Comparison of ENCODE assay signal across 1 cellular context in the genomic region with DNA sequence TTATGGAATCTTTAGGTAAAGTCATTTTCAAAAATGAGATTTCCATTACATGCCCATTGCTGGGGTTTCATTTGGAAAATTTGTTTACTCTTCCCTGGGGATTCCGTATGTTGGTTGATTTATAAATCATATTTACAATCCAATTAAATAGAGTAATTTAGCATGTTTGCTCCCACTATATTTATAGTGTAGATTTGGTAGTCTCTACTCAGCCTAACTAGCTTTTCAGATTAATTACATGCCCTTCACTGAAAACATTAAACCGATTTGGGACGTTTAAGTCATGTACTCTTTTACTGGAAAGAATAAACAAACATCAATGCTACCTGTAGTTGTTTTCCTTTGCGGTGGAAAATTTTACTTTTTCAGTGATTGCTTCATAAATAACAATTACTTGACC.
A peak's percentile ranks its signal among the peaks of the same experiment; 100 is the strongest.
TF ChIP-seq lines count a peak whose summit lies in the region.

No MANE protein-coding gene starts in this region.

TF ChIP-seq in HEK293, 187 proteins besides CTCF, POLR2A, EP300 and RAD21 (continued from another document and continues in another):
- TF ChIP-seq, protein P1, sequence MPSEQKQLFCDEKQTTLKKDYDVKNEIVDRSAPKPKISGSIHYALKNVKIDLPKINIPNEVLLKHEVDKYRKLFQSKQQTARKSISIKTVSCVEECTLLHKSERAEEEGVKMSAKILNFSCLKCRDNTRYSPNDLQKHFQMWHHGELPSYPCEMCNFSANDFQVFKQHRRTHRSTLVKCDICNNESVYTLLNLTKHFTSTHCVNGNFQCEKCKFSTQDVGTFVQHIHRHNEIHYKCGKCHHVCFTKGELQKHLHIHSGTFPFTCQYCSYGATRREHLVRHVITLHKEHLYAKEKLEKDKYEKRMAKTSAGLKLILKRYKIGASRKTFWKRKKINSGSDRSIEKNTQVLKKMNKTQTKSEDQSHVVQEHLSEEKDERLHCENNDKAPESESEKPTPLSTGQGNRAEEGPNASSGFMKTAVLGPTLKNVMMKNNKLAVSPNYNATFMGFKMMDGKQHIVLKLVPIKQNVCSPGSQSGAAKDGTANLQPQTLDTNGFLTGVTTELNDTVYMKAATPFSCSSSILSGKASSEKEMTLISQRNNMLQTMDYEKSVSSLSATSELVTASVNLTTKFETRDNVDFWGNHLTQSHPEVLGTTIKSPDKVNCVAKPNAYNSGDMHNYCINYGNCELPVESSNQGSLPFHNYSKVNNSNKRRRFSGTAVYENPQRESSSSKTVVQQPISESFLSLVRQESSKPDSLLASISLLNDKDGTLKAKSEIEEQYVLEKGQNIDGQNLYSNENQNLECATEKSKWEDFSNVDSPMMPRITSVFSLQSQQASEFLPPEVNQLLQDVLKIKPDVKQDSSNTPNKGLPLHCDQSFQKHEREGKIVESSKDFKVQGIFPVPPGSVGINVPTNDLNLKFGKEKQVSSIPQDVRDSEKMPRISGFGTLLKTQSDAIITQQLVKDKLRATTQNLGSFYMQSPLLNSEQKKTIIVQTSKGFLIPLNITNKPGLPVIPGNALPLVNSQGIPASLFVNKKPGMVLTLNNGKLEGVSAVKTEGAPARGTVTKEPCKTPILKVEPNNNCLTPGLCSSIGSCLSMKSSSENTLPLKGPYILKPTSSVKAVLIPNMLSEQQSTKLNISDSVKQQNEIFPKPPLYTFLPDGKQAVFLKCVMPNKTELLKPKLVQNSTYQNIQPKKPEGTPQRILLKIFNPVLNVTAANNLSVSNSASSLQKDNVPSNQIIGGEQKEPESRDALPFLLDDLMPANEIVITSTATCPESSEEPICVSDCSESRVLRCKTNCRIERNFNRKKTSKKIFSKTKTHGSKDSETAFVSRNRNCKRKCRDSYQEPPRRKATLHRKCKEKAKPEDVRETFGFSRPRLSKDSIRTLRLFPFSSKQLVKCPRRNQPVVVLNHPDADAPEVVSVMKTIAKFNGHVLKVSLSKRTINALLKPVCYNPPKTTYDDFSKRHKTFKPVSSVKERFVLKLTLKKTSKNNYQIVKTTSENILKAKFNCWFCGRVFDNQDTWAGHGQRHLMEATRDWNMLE (tag by site-specific recombination; conservative IDR thresholded peaks at IDR 0.05; ENCODE audit: low read depth): no peak
- TF ChIP-seq ZNF530 (tag by site-specific recombination; IDR thresholded peaks at IDR 0.05; ENCODE audit: low read depth) (no peak), ZIC2 (tag by site-specific recombination; IDR thresholded peaks at IDR 0.05) (no peak), ZSCAN4 (tag by site-specific recombination; IDR thresholded peaks at IDR 0.05) (no peak), ZNF837 (tag by site-specific recombination; IDR thresholded peaks at IDR 0.05) (no peak), GLIS2 (tag by site-specific recombination; IDR thresholded peaks at IDR 0.05) (no peak), IKZF3 (tag by site-specific recombination; IDR thresholded peaks at IDR 0.05) (peak; percentile 60), ZNF26 (tag by site-specific recombination; IDR thresholded peaks at IDR 0.05) (no peak), ZNF624 (tag by site-specific recombination; IDR thresholded peaks at IDR 0.05) (no peak), ZNF155 (tag by site-specific recombination; IDR thresholded peaks at IDR 0.05) (no peak), ZBTB17 (tag by site-specific recombination; IDR thresholded peaks at IDR 0.05) (peak; percentile 84), KLF9 (tag by site-specific recombination; IDR thresholded peaks at IDR 0.05; ENCODE audit: low read depth) (no peak), ZBTB20 (tag by site-specific recombination; IDR thresholded peaks at IDR 0.05) (no peak), PRDM1 (tag by site-specific recombination; IDR thresholded peaks at IDR 0.05) (no peak), ZNF324 (tag by site-specific recombination; IDR thresholded peaks at IDR 0.05) (no peak), KLF8 (tag by site-specific recombination; IDR thresholded peaks at IDR 0.05) (0 out of 2 replicates have a peak, but pooled peaks have one; percentile 24), SCRT1 (tag by site-specific recombination; IDR thresholded peaks at IDR 0.05; ENCODE audit: borderline replicate concordance) (peak; percentile 43; the same call in 1 of the 2 replicates), MZF1 (tag by site-specific recombination; IDR thresholded peaks at IDR 0.05; ENCODE audit: borderline replicate concordance) (no peak), ZNF350 (tag by site-specific recombination; IDR thresholded peaks at IDR 0.05) (0 out of 2 replicates have a peak, but pooled peaks have one; percentile 28), ZEB2 (tag by site-specific recombination; IDR thresholded peaks at IDR 0.05) (0 out of 2 replicates have a peak, but pooled peaks have one; percentile 23), ZNF521 (tag by site-specific recombination; IDR thresholded peaks at IDR 0.05) (no peak), ZNF169 (tag by site-specific recombination; IDR thresholded peaks at IDR 0.05) (no peak), ZNF433 (tag by site-specific recombination; IDR thresholded peaks at IDR 0.05; ENCODE audit: low read depth) (no peak), ZNF280C (tag by site-specific recombination; IDR thresholded peaks at IDR 0.05) (no peak), ZNF202 (tag by site-specific recombination; IDR thresholded peaks at IDR 0.05; ENCODE audit: borderline replicate concordance) (no peak)
- TF ChIP-seq, protein P2, sequence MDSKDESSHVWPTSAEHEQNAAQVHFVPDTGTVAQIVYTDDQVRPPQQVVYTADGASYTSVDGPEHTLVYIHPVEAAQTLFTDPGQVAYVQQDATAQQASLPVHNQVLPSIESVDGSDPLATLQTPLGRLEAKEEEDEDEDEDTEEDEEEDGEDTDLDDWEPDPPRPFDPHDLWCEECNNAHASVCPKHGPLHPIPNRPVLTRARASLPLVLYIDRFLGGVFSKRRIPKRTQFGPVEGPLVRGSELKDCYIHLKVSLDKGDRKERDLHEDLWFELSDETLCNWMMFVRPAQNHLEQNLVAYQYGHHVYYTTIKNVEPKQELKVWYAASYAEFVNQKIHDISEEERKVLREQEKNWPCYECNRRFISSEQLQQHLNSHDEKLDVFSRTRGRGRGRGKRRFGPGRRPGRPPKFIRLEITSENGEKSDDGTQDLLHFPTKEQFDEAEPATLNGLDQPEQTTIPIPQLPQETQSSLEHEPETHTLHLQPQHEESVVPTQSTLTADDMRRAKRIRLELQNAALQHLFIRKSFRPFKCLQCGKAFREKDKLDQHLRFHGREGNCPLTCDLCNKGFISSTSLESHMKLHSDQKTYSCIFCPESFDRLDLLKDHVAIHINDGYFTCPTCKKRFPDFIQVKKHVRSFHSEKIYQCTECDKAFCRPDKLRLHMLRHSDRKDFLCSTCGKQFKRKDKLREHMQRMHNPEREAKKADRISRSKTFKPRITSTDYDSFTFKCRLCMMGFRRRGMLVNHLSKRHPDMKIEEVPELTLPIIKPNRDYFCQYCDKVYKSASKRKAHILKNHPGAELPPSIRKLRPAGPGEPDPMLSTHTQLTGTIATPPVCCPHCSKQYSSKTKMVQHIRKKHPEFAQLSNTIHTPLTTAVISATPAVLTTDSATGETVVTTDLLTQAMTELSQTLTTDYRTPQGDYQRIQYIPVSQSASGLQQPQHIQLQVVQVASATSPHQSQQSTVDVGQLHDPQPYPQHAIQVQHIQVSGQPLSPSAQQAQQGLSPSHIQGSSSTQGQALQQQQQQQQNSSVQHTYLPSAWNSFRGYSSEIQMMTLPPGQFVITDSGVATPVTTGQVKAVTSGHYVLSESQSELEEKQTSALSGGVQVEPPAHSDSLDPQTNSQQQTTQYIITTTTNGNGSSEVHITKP (tag by site-specific recombination; IDR thresholded peaks at IDR 0.05): no peak
- TF ChIP-seq, protein P3, sequence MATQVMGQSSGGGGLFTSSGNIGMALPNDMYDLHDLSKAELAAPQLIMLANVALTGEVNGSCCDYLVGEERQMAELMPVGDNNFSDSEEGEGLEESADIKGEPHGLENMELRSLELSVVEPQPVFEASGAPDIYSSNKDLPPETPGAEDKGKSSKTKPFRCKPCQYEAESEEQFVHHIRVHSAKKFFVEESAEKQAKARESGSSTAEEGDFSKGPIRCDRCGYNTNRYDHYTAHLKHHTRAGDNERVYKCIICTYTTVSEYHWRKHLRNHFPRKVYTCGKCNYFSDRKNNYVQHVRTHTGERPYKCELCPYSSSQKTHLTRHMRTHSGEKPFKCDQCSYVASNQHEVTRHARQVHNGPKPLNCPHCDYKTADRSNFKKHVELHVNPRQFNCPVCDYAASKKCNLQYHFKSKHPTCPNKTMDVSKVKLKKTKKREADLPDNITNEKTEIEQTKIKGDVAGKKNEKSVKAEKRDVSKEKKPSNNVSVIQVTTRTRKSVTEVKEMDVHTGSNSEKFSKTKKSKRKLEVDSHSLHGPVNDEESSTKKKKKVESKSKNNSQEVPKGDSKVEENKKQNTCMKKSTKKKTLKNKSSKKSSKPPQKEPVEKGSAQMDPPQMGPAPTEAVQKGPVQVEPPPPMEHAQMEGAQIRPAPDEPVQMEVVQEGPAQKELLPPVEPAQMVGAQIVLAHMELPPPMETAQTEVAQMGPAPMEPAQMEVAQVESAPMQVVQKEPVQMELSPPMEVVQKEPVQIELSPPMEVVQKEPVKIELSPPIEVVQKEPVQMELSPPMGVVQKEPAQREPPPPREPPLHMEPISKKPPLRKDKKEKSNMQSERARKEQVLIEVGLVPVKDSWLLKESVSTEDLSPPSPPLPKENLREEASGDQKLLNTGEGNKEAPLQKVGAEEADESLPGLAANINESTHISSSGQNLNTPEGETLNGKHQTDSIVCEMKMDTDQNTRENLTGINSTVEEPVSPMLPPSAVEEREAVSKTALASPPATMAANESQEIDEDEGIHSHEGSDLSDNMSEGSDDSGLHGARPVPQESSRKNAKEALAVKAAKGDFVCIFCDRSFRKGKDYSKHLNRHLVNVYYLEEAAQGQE (tag by site-specific recombination; IDR thresholded peaks at IDR 0.05): no peak
- TF ChIP-seq, protein P4, sequence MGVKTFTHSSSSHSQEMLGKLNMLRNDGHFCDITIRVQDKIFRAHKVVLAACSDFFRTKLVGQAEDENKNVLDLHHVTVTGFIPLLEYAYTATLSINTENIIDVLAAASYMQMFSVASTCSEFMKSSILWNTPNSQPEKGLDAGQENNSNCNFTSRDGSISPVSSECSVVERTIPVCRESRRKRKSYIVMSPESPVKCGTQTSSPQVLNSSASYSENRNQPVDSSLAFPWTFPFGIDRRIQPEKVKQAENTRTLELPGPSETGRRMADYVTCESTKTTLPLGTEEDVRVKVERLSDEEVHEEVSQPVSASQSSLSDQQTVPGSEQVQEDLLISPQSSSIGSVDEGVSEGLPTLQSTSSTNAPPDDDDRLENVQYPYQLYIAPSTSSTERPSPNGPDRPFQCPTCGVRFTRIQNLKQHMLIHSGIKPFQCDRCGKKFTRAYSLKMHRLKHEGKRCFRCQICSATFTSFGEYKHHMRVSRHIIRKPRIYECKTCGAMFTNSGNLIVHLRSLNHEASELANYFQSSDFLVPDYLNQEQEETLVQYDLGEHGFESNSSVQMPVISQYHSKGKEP (tag by site-specific recombination; IDR thresholded peaks at IDR 0.05): 0 out of 2 replicates have a peak, but pooled peaks have one; percentile 17
- TF ChIP-seq, protein P5, sequence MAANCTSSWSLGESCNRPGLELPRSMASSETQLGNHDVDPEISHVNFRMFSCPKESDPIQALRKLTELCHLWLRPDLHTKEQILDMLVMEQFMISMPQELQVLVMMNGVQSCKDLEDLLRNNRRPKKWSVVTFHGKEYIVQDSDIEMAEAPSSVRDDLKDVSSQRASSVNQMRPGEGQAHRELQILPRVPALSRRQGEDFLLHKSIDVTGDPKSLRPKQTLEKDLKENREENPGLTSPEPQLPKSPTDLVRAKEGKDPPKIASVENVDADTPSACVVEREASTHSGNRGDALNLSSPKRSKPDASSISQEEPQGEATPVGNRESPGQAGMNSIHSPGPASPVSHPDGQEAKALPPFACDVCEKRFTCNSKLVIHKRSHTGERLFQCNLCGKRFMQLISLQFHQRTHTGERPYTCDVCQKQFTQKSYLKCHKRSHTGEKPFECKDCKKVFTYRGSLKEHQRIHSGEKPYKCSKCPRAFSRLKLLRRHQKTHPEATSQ (tag by site-specific recombination; IDR thresholded peaks at IDR 0.05): no peak
- TF ChIP-seq, protein P6, sequence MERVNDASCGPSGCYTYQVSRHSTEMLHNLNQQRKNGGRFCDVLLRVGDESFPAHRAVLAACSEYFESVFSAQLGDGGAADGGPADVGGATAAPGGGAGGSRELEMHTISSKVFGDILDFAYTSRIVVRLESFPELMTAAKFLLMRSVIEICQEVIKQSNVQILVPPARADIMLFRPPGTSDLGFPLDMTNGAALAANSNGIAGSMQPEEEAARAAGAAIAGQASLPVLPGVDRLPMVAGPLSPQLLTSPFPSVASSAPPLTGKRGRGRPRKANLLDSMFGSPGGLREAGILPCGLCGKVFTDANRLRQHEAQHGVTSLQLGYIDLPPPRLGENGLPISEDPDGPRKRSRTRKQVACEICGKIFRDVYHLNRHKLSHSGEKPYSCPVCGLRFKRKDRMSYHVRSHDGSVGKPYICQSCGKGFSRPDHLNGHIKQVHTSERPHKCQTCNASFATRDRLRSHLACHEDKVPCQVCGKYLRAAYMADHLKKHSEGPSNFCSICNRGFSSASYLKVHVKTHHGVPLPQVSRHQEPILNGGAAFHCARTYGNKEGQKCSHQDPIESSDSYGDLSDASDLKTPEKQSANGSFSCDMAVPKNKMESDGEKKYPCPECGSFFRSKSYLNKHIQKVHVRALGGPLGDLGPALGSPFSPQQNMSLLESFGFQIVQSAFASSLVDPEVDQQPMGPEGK (tag by site-specific recombination; IDR thresholded peaks at IDR 0.05): no peak
